8 cellular contexts compared by ENCODE assay signal in genomic region chr19:50333737-50334617, GRCh38. TPM values are rescaled to one million over a fixed set of nuclear protein-coding genes. Genes with fewer than 3 reads are reported as not detected.
DNase-seq lines count a peak whose midpoint lies in the region; ATAC-seq and TF ChIP-seq lines count a peak whose summit lies in the region.

No MANE protein-coding gene starts in this region.

- H3K27ac ChIP-seq in KMS-11 (no peak overlapping the region), liver (ENCODE audit: low read depth in 1 of 2, low read length in 2 of 2) (peak overlapping the region; percentile 74 to 77)

- WGBS in liver = 11% methylated on average over 54 of the region's 54 CpGs

- no peaks in the 10 kb centered on the region for H3K9me3 ChIP-seq in liver (ENCODE audit: control insufficient read depth in 4 of 4, low read length in 3 of 4)

- H3K36me3 ChIP-seq in KMS-11 (ENCODE audit: insufficient read depth) = no peaks in the 10 kb centered on the region
- no peaks in the 10 kb centered on the region for H3K36me3 ChIP-seq in liver (ENCODE audit: control insufficient read depth in 4 of 4, insufficient read depth in 3 of 4, low read depth in 1 of 4, low read length in 3 of 4)

- H3K27me3 ChIP-seq in KMS-11 (ENCODE audit: insufficient read depth, low read depth) = peaks cover 28% of the 10 kb centered on the region
- no peaks in the 10 kb centered on the region for H3K27me3 ChIP-seq in liver (ENCODE audit: control insufficient read depth in 4 of 4, insufficient read depth in 4 of 4, low read length in 3 of 4)

- peak overlapping the region; percentile 71 for H2AFZ ChIP-seq in KMS-11 (ENCODE audit: low read depth)

- TF ChIP-seq CTCF in KMS-11 (conservative IDR thresholded peaks at IDR 0.05; ENCODE audit: low read depth, low read length) (no peak), choroid plexus epithelial cell (conservative IDR thresholded peaks at IDR 0.05; ENCODE audit: low read depth, low read length) (no peak), liver (IDR thresholded peaks at IDR 0.05; ENCODE audit: low read depth, low read length, missing input control) (no peak)

- H3K4me3 ChIP-seq in KMS-11 (IDR thresholded peaks at IDR 0.05; ENCODE audit: insufficient read depth, low read depth, low read length) (no peak overlapping the region), choroid plexus epithelial cell (ENCODE audit: low read depth, low read length) (peak overlapping the region; percentile 54), liver (ENCODE audit: low read depth in 1 of 3, low read length in 3 of 3) (peak overlapping the region; percentile 48 to 95 (median 65))

- H3K4me2 ChIP-seq in KMS-11 = peak overlapping the region; percentile 36

- H3K79me2 ChIP-seq in KMS-11 (ENCODE audit: insufficient read depth, low read depth) = no peaks in the 10 kb centered on the region

- no peak for TF ChIP-seq RAD21 in liver (IDR thresholded peaks at IDR 0.05)

- DNase-seq in DMS79 treated with DMSO at 0.1 percent for 48 hours (lab: John Stamatoyannopoulos, UW) = peak; percentile 46
- DNase-seq in activated CD4-positive, CD25-positive, alpha-beta regulatory T cell (lab: John Stamatoyannopoulos, UW) = peak; percentile 64 to 81 (median 70)
- DNase-seq in choroid plexus epithelial cell (ENCODE audit: low read depth) = no peak
- peak in 2 of 3 experiments; percentile 76 to 79 for DNase-seq in stimulated activated CD4-positive, alpha-beta T cell treated with anti-CD3 and anti-CD28 coated beads, TNF-alpha, amount 100 ng/mL, for 24 hours (ENCODE audit: low read depth in 3 of 3)
- no peak for DNase-seq in cerebellar cortex (ENCODE audit: low spot score)

- ATAC-seq in GM21528 (IDR thresholded peaks at IDR 0.05; ENCODE audit: low FRiP score, unreplicated experiment) = peak; percentile 15

- H3K4me1 ChIP-seq in KMS-11 (ENCODE audit: low read depth, poor library complexity, severe bottlenecking) = no peaks in the 10 kb centered on the region
- H3K4me1 ChIP-seq in liver (ENCODE audit: control insufficient read depth in 4 of 4, insufficient read depth in 4 of 4, low read length in 3 of 4) = peaks cover 13 to 41% (median 24%) of the 10 kb centered on the region in 4 donors

- H4K20me1 ChIP-seq in KMS-11 (ENCODE audit: insufficient read depth) = no peaks in the 10 kb centered on the region

- H3K9ac ChIP-seq in KMS-11 (no peak overlapping the region), liver (ENCODE audit: low read depth in 1 of 2, low read length in 2 of 2) (peak overlapping the region; percentile 58 to 66)

TF ChIP-seq in liver, 16 proteins besides CTCF, POLR2A, EP300 and RAD21:
- TF ChIP-seq REST (IDR thresholded peaks at IDR 0.05) = peak; percentile 67
- TF ChIP-seq JUND (IDR thresholded peaks at IDR 0.05) = no peak
- peak; percentile 64 for TF ChIP-seq MAX (IDR thresholded peaks at IDR 0.05)
- peak; percentile 30 for TF ChIP-seq ATF3 (IDR thresholded peaks at IDR 0.05)

RNA-seq across cellular contexts. Expression of gene KCNC3, which starts 4.8 kb away (rescaled TPM):
- 1 to 10 TPM in 1 of 2 donors, under 1 TPM in 1; 0.84 to 1.4 TPM for total RNA-seq in liver
- polyA plus RNA-seq in liver = 1 to 10 TPM in 1 of 2 donors, under 1 TPM in 1; 0.56 to 1.6 TPM

RNA-seq across cellular contexts. Expression of gene NAPSA, which starts 31.5 kb away (rescaled TPM):
- under 1 TPM; 0.28 to 0.59 TPM for total RNA-seq in liver
- under 1 TPM; 0.50 to 0.74 TPM for polyA plus RNA-seq in liver

RNA-seq across cellular contexts. Expression of gene NR1H2, which starts 42.3 kb away (rescaled TPM):
- 10 to 100 TPM; 30.8 to 58.1 TPM for total RNA-seq in liver
- polyA plus RNA-seq in liver = 10 to 100 TPM; 30.4 to 36.6 TPM

RNA-seq across cellular contexts. Expression of gene POLD1, which starts 50.2 kb away (rescaled TPM):
- total RNA-seq in liver = 10 to 100 TPM in 1 of 2 donors, 1 to 10 TPM in 1; 7.5 to 57.1 TPM
- polyA plus RNA-seq in liver = 1 to 10 TPM; 8.0 to 8.5 TPM

Comparison
In these comparisons a context has a peak if more than half of its experiments do, and no peak if none do; other contexts are left out.
1. DNase-seq: peak in DMS79 treated with DMSO at 0.1 percent for 48 hours (single experiment), activated CD4-positive, CD25-positive, alpha-beta regulatory T cell (4 of 4) and stimulated activated CD4-positive, alpha-beta T cell treated with anti-CD3 and anti-CD28 coated beads, TNF-alpha, amount 100 ng/mL, for 24 hours (2 of 3); none in choroid plexus epithelial cell (single experiment) and cerebellar cortex (single experiment).